8 cellular contexts compared by ENCODE assay signal in the genomic region with DNA sequence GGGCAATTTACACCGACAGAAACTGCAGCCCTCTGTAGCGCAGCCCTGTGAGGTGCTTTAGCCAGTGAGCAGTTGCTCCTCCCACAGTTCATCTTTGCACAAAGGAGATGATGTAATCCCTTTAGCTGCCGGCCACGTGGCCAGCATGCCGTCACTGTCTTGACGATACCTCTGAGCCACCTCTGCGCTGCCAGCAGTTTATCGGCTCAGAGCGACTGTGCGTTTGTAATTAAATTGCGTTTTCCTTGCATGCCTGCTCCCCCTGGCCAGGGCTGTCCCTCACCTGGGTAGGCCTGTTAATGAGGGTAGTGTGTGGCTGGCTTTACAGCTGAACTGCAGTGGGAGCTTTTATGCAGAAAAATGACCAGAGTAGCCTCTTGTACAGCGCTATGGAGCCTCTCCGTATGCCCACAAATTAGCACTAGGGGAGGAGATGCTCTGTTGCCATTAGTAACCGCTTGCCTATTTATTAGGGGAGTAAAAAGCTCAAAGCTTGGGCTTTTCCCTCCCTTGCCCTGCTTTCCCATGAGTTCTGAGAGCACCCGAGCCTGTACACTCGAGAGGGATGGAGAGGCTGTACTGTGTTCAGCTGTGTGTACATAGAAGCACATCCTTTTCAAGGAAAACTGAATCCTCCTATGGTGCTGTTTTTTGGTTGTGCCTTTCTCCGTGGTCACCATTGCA.
DNase-seq lines count a peak whose midpoint lies in the region; ATAC-seq and TF ChIP-seq lines count a peak whose summit lies in the region.

No MANE protein-coding gene starts in this region.

- H3K27ac ChIP-seq in VCaP (peak overlapping the region; percentile 44), heart right ventricle (peak overlapping the region; percentile 39 to 75 (median 66))

- TF ChIP-seq CTCF in VCaP (conservative IDR thresholded peaks at IDR 0.05), result no peak
- no peak for TF ChIP-seq CTCF in heart right ventricle (IDR thresholded peaks at IDR 0.05)

- H3K27me3 ChIP-seq in heart right ventricle, result no peaks in the 10 kb centered on the region

- intact Hi-C loops in heart right ventricle (cut with DNase I), result loop anchor here in 2 of 10 donors (5.0 to 10.0 kb wide), 2 partner anchors 45 to 98 kb away; no protein-coding TSS in a partner anchor

- H3K9me3 ChIP-seq in heart right ventricle, result peaks cover 0 to 3% (median 0%) of the 10 kb centered on the region in 11 donors

- H3K36me3 ChIP-seq in heart right ventricle, result no peaks in the 10 kb centered on the region

- WGBS in heart right ventricle, 2 donors, result 36 to 43% methylated on average over 17 of the region's 17 CpGs

- DNase-seq in DMS79 (lab: John Stamatoyannopoulos, UW) (peak; percentile 85), NAMALWA (ENCODE audit: low spot score) (peak; percentile 65), heart right ventricle (peak; percentile 55 to 64), retina (peak; percentile 91), SIG-M5 (lab: John Stamatoyannopoulos, UW) (no peak)

- ATAC-seq in heart right ventricle (peak; percentile 66 to 91 (median 88)), HG03432 (IDR thresholded peaks at IDR 0.05; ENCODE audit: unreplicated experiment) (no peak), HG02870 (IDR thresholded peaks at IDR 0.05; ENCODE audit: unreplicated experiment) (no peak)

- peaks cover 12 to 91% (median 69%) of the 10 kb centered on the region in 9 donors for H3K4me1 ChIP-seq in heart right ventricle

- peak overlapping the region in 5 of 10 donors; percentile 6 to 33 (median 13) for H3K4me3 ChIP-seq in heart right ventricle

Comparison
In these comparisons a context has a peak if more than half of its experiments do, and no peak if none do; other contexts are left out.
1. ATAC-seq: peak in heart right ventricle (8 of 8); none in HG03432 (single experiment) and HG02870 (single experiment).